In the genomic region with DNA sequence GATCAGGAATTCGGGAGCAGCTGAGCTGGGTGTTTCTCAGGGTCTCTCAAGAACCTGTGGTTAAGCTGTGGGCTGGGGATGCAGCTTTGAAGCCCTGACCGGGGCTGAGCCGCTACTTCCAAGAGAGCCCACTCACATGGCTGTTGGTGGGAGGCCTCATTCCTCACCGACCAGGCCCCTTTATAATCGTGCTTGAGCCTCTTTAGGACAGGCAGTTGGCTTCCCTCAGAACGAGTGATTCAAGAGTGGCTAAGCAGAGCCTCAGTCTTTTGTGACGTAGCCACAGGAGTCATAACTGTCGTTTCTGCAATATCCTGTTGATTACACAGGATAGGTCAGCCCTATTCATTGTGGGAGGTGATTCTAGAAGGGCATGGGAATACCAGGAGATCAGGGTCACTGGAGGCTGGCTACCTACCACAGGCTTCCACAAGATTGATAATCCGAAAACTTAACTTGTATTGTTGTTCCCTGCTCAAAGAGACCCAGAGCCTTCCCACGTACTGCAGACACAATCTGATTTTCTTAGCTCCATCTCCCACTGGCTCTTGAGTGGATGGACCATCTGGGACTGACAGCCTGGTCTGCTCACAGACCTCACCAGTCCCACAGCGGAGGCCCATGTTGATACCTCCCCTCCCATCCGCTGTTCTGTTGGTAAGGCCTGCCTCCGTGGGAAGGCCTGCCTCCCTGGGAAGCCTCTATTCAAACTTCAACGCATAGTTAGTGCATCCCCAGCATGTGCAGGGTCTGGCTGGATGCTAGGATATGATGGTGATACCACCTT, we compare ENCODE assay signal across 13 cellular contexts. TPM values are rescaled to one million over a fixed set of nuclear protein-coding genes. Genes with fewer than 3 reads are reported as not detected.
DNase-seq lines count a peak whose midpoint lies in the region; ATAC-seq, FAIRE-seq and TF ChIP-seq lines count a peak whose summit lies in the region.
"Had no signal": no experiment of that assay in that cellular context is flagged by ENCODE, and none has a peak within 500 bp of the region (broad histone marks: within the 10 kb centered on the region; RNA-seq: fewer than 3 reads in every experiment).

No MANE protein-coding gene starts in this region.

- H3K4me3 ChIP-seq in NB4 (ENCODE audit: low read depth, low read length) = no peak overlapping the region
- H3K4me3 ChIP-seq in bronchial epithelial cell (ENCODE audit: low read depth, low read length) = no peak overlapping the region
- no peak overlapping the region for H3K4me3 ChIP-seq in lower lobe of right lung

- no peak for FAIRE-seq in bronchial epithelial cell (lab: Jason Lieb, UNC)
- FAIRE-seq: G401.6 had no signal

- TF ChIP-seq POLR2A in NB4 (IDR thresholded peaks at IDR 0.05; ENCODE audit: extremely low read depth, insufficient read length) = peak; percentile 19

- peaks cover 6% of the 10 kb centered on the region for H3K36me3 Mint-ChIP-seq in neural crest cell (ENCODE audit: low read depth)
- no peaks in the 10 kb centered on the region for H3K36me3 Mint-ChIP-seq in CD4-positive, alpha-beta T cell (ENCODE audit: low read depth)

- H3K27me3 ChIP-seq in bronchial epithelial cell (ENCODE audit: control insufficient read depth, insufficient read depth, low read length) = no peaks in the 10 kb centered on the region
- H3K27me3 ChIP-seq in lower lobe of right lung (ENCODE audit: low read depth) = no peaks in the 10 kb centered on the region
- no peaks in the 10 kb centered on the region for H3K27me3 ChIP-seq in CD4-positive, alpha-beta T cell (ENCODE audit: control insufficient read depth, insufficient read depth, low read length)

- H3K4me1 Mint-ChIP-seq in neural crest cell = peaks cover 19% of the 10 kb centered on the region
- H3K4me1 Mint-ChIP-seq in CD4-positive, alpha-beta T cell (ENCODE audit: low read depth) = peaks cover 19% of the 10 kb centered on the region

- TF ChIP-seq CTCF in NB4 (IDR thresholded peaks at IDR 0.05; ENCODE audit: low read depth, low read length) (no peak), bronchial epithelial cell (IDR thresholded peaks at IDR 0.05; ENCODE audit: insufficient read depth, low read length, severe bottlenecking) (no peak), neural crest cell (conservative IDR thresholded peaks at IDR 0.05) (no peak), lower lobe of right lung (IDR thresholded peaks at IDR 0.05) (no peak)
- TF ChIP-seq CTCF in CD4-positive, alpha-beta T cell (IDR thresholded peaks at IDR 0.05) = no peak

- H3K36me3 ChIP-seq in bronchial epithelial cell (ENCODE audit: control insufficient read depth, insufficient read depth, low read length) (no peaks in the 10 kb centered on the region), lower lobe of right lung (no peaks in the 10 kb centered on the region)

- ATAC-seq in lower lobe of right lung (no peak), GM19395 (IDR thresholded peaks at IDR 0.05; ENCODE audit: unreplicated experiment) (no peak), GM19328 (IDR thresholded peaks at IDR 0.05; ENCODE audit: unreplicated experiment) (no peak)
- no peak for ATAC-seq in CD4-positive, alpha-beta T cell (ENCODE audit: poor library complexity)
- ATAC-seq: left lobe of liver had no signal

- POLR2A ChIA-PET in CD4-positive, alpha-beta T cell (lab: Charles Lee) = no interaction called here

- no peak overlapping the region for H3K27ac ChIP-seq in lower lobe of right lung
- H3K27ac ChIP-seq in CD4-positive, alpha-beta T cell (ENCODE audit: low read depth, low read length) = no peak overlapping the region

- H3K4me3 Mint-ChIP-seq in neural crest cell = peak overlapping the region; percentile 61
- H3K4me3 Mint-ChIP-seq in CD4-positive, alpha-beta T cell = no peak overlapping the region
- H3K4me3 Mint-ChIP-seq: activated naive CD4-positive, alpha-beta T cell treated with anti-CD3 and anti-CD28 coated beads for 36 hours had no signal

- no peak overlapping the region for H3K27ac Mint-ChIP-seq in neural crest cell (ENCODE audit: unreplicated experiment)
- no peak overlapping the region for H3K27ac Mint-ChIP-seq in CD4-positive, alpha-beta T cell
- H3K27ac Mint-ChIP-seq: activated naive CD4-positive, alpha-beta T cell treated with anti-CD3 and anti-CD28 coated beads for 36 hours had no signal

- no peaks in the 10 kb centered on the region for H3K27me3 Mint-ChIP-seq in neural crest cell (ENCODE audit: low read depth)
- H3K27me3 Mint-ChIP-seq in CD4-positive, alpha-beta T cell = no peaks in the 10 kb centered on the region

- H3K4me1 ChIP-seq in lower lobe of right lung = peaks cover 22% of the 10 kb centered on the region

- H3K9me3 Mint-ChIP-seq in neural crest cell = peaks cover 7% of the 10 kb centered on the region
- no peaks in the 10 kb centered on the region for H3K9me3 Mint-ChIP-seq in CD4-positive, alpha-beta T cell

- CTCF ChIA-PET in CD4-positive, alpha-beta T cell (lab: Charles Lee) = no interaction called here

- H3K9me3 ChIP-seq in lower lobe of right lung = peaks cover under 1% of the 10 kb centered on the region
- no peaks in the 10 kb centered on the region for H3K9me3 ChIP-seq in CD4-positive, alpha-beta T cell (ENCODE audit: control insufficient read depth, low read length)

- intact Hi-C loops in lower lobe of right lung (cut with DNase I) = no loop called here
- intact Hi-C loops in CD4-positive, alpha-beta T cell (cut with DNase I, micrococcal nuclease) = loop anchor here (5.0 to 10.0 kb wide), 2 partner anchors 119 to 1446 kb away; partner anchors contain the start of gene NPM1 (in 1 of the 2)

- DNase-seq in EH (ENCODE audit: low read depth) (peak; percentile 86), NB4 (ENCODE audit: low read depth) (peak; percentile 79), bronchial epithelial cell (ENCODE audit: low read depth) (peak; percentile 97), neural crest cell (ENCODE audit: low read depth, low spot score) (no peak), lower lobe of right lung (no peak)
- no peak for DNase-seq in CD4-positive, alpha-beta T cell
- DNase-seq: activated CD4-positive, alpha-beta T cell treated with anti-CD3 and anti-CD28 coated beads for 48 hours; activated naive CD4-positive, alpha-beta T cell treated with anti-CD3 and anti-CD28 coated beads for 36 hours; NCI-H1930 had no signal

RNA-seq across cellular contexts. Expression of gene ERGIC1, which starts 3.0 kb away (rescaled TPM):
- total RNA-seq in bronchial epithelial cell (105 and 116 TPM in 2 replicates), neural crest cell (106 and 108 TPM in 2 replicates), lower lobe of right lung (177 TPM)
- total RNA-seq in CD4-positive, alpha-beta T cell = 10 to 100 TPM; 51.0 to 52.4 TPM

Comparison
In these comparisons a context has a peak if more than half of its experiments do, and no peak if none do; other contexts are left out.
1. DNase-seq: peak in EH (single experiment), NB4 (single experiment) and bronchial epithelial cell (single experiment); none in neural crest cell (single experiment), lower lobe of right lung (single experiment) and CD4-positive, alpha-beta T cell (0 of 10).